In genomic region chr1:70617728-70618127, GRCh38 we compare ENCODE assay signal across 16 cellular contexts.
"Had no signal": no experiment of that assay in that cellular context is flagged by ENCODE, and none has a peak within 500 bp of the region (broad histone marks: within the 10 kb centered on the region; RNA-seq: fewer than 3 reads in every experiment).

No MANE protein-coding gene starts in this region.

- DNase-seq: activated CD4-positive, alpha-beta T cell treated with anti-CD3 and anti-CD28 coated beads, Interleukin-2, amount 50 U/mL, for 4 hours; activated gamma-delta T cell treated with Interleukin-2 at 50 U/mL for 16 hours; adrenal gland; cerebellar nuclear complex; effector CD4-positive, alpha-beta T cell; esophagus squamous epithelium; heart right ventricle; islet precursor cell; left colon; lower lobe of right lung; spleen; stimulated activated CD4-positive, alpha-beta T cell treated with anti-CD3 and anti-CD28 coated beads, Interleukin-4, amount 100 ng/mL, for 4 hours; stimulated activated naive B cell treated with anti-CD40 and anti-IgM and Interleukin-4, amounts not matched to agents 10 μg/mL and 1 μg/mL and 100 μg/mL, for 72 hours; upper lobe of right lung had no signal

- H3K36me3 ChIP-seq: adrenal gland, esophagus squamous epithelium, heart right ventricle, lower lobe of right lung, spleen, upper lobe of right lung had no signal

- H3K4me3 Mint-ChIP-seq: natural killer cell treated with Interleukin-12 subunit alpha and Interleukin-12 subunit beta and Interleukin-15 and Interleukin-18, amount 100 ng/mL, for 72 hours; stimulated activated naive B cell treated with anti-CD40 and anti-IgM and Interleukin-4, amounts not matched to agents 10 μg/mL and 1 μg/mL and 100 μg/mL, for 72 hours had no signal

- H3K4me1 ChIP-seq: adrenal gland, esophagus squamous epithelium, heart right ventricle, lower lobe of right lung, spleen, upper lobe of right lung had no signal

- H3K27me3 Mint-ChIP-seq: stimulated activated naive B cell treated with anti-CD40 and anti-IgM and Interleukin-4, amounts not matched to agents 10 μg/mL and 1 μg/mL and 100 μg/mL, for 72 hours had no signal

- H3K27ac ChIP-seq: adrenal gland, esophagus squamous epithelium, heart right ventricle, lower lobe of right lung, spleen, upper lobe of right lung had no signal

- H3K27ac Mint-ChIP-seq: activated naive CD4-positive, alpha-beta T cell treated with anti-CD3 and anti-CD28 coated beads, Interleukin-2, amount 50 U/mL, for 72 hours; natural killer cell treated with Interleukin-12 subunit alpha and Interleukin-12 subunit beta and Interleukin-15 and Interleukin-18, amount 100 ng/mL, for 72 hours; stimulated activated naive B cell treated with anti-CD40 and anti-IgM and Interleukin-4, amounts not matched to agents 10 μg/mL and 1 μg/mL and 100 μg/mL, for 72 hours had no signal

- H3K9me3 ChIP-seq: adrenal gland, esophagus squamous epithelium, lower lobe of right lung, upper lobe of right lung had no signal

- H3K36me3 Mint-ChIP-seq: activated naive CD4-positive, alpha-beta T cell treated with anti-CD3 and anti-CD28 coated beads, Interleukin-2, amount 50 U/mL, for 72 hours; natural killer cell treated with Interleukin-12 subunit alpha and Interleukin-12 subunit beta and Interleukin-15 and Interleukin-18, amount 100 ng/mL, for 72 hours; stimulated activated naive B cell treated with anti-CD40 and anti-IgM and Interleukin-4, amounts not matched to agents 10 μg/mL and 1 μg/mL and 100 μg/mL, for 72 hours had no signal

- H3K27me3 ChIP-seq: adrenal gland, esophagus squamous epithelium, heart right ventricle, spleen, upper lobe of right lung had no signal

- H3K4me1 Mint-ChIP-seq: stimulated activated naive B cell treated with anti-CD40 and anti-IgM and Interleukin-4, amounts not matched to agents 10 μg/mL and 1 μg/mL and 100 μg/mL, for 72 hours had no signal

- H3K4me3 ChIP-seq: adrenal gland, esophagus squamous epithelium, heart right ventricle, lower lobe of right lung, spleen, upper lobe of right lung had no signal
